17 cellular contexts compared by ENCODE assay signal in the genomic region with DNA sequence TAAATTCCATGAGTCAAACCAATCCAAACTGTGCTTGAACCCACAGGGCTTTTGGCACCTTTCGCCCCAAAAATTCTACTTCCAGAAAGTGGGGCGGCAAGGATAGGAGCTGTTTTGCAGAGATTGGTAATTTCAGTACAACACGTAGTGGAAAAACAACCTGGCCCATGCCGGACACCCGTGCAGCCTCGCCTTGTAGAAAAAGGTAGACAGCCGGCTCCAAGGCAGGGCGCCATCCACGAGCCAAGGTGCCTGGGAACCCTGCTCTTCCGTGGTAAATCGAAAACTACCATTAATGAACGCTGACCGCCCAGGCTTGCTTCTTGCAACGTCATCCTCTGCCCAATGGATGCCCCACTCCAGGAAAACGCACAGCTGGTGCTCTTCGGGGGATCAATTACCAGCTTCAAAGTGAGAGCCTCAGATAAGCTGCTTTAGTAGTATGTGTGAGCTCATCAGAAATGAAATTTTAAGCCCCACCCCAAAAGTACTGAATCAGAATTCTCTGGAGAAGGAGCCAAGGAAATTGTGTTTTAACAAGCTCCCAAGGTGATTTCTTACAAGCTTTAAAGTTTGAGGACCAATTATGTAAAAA. TPM values are rescaled to one million over a fixed set of nuclear protein-coding genes. Genes with fewer than 3 reads are reported as not detected.
DNase-seq lines count a peak whose midpoint lies in the region; ATAC-seq and TF ChIP-seq lines count a peak whose summit lies in the region.
"Had no signal": no experiment of that assay in that cellular context is flagged by ENCODE, and none has a peak within 500 bp of the region (broad histone marks: within the 10 kb centered on the region; RNA-seq: fewer than 3 reads in every experiment).

No MANE protein-coding gene starts in this region.

- no peak overlapping the region for H3K4me3 ChIP-seq in fibroblast of the aortic adventitia (ENCODE audit: low read depth, low read length)
- H3K4me3 ChIP-seq: PC-9 had no signal

- TF ChIP-seq CTCF in GM10266 (IDR thresholded peaks at IDR 0.05; ENCODE audit: control insufficient read depth, insufficient read depth, low read depth, missing control alignments) (no peak), fibroblast of the aortic adventitia (IDR thresholded peaks at IDR 0.05; ENCODE audit: insufficient read depth, low read length) (no peak)

- DNase-seq in D341Med (ENCODE audit: low spot score), result peak; percentile 81
- peak; percentile 7 for DNase-seq in GM10266 (ENCODE audit: extremely low spot score)
- DNase-seq in NCI-H82 treated with DMSO at 0.1 percent for 48 hours (lab: John Stamatoyannopoulos, UW; ENCODE audit: unreplicated experiment), result peak; percentile 44
- DNase-seq in fibroblast of the aortic adventitia (ENCODE audit: low read depth), result peak; percentile 12
- no peak for DNase-seq in NCI-H146 (lab: John Stamatoyannopoulos, UW)
- DNase-seq in kidney glomerular epithelial cell (lab: John Stamatoyannopoulos, UW), result no peak
- no peak for DNase-seq in NCI-H2107 (lab: John Stamatoyannopoulos, UW)
- DNase-seq: Calu3; CD4-positive, alpha-beta T cell; HFFc6; NCI-H1105 treated with DMSO at 0.1 percent for 48 hours; NCI-H2029; NCI-H446; PC-9; T-helper 1 cell had no signal

- ATAC-seq in HG02610 (IDR thresholded peaks at IDR 0.05; ENCODE audit: unreplicated experiment), result no peak

RNA-seq across cellular contexts. Expression of gene OOEP, which starts 1.8 kb away (rescaled TPM):
- not detected in 2 replicates for total RNA-seq in fibroblast of the aortic adventitia (ENCODE audit: low replicate concordance)
- total RNA-seq: B cell, HFFc6 had no signal

RNA-seq across cellular contexts. Expression of gene KHDC3L, which starts 5.4 kb away (rescaled TPM):
- not detected in 2 replicates for total RNA-seq in fibroblast of the aortic adventitia (ENCODE audit: low replicate concordance)
- total RNA-seq: B cell; Calu3; CD4-positive, alpha-beta T cell; HFFc6; PC-9 had no signal

RNA-seq across cellular contexts. Expression of gene DPPA5, which starts 13.8 kb away (rescaled TPM):
- not detected in 2 replicates for total RNA-seq in fibroblast of the aortic adventitia (ENCODE audit: low replicate concordance)
- total RNA-seq: B cell; Calu3; CD4-positive, alpha-beta T cell; HFFc6; PC-9 had no signal

RNA-seq across cellular contexts. Expression of gene DDX43, which starts 26.8 kb away (rescaled TPM):
- 0.99 and 1.6 TPM in 2 replicates for total RNA-seq in fibroblast of the aortic adventitia (ENCODE audit: low replicate concordance)
- total RNA-seq: HFFc6 had no signal

Comparison
In these comparisons a context has a peak if more than half of its experiments do, and no peak if none do; other contexts are left out.
1. DNase-seq: peak in D341Med (single experiment), GM10266 (single experiment), NCI-H82 treated with DMSO at 0.1 percent for 48 hours (single experiment) and fibroblast of the aortic adventitia (single experiment); none in NCI-H146 (single experiment), kidney glomerular epithelial cell (single experiment) and NCI-H2107 (single experiment).